10 cellular contexts compared by ENCODE assay signal in genomic region chr22:27799334-27800249, GRCh38. TPM values are rescaled to one million over a fixed set of nuclear protein-coding genes. Genes with fewer than 3 reads are reported as not detected.
DNase-seq lines count a peak whose midpoint lies in the region; ATAC-seq, FAIRE-seq and TF ChIP-seq lines count a peak whose summit lies in the region.
"Had no signal": no experiment of that assay in that cellular context is flagged by ENCODE, and none has a peak within 500 bp of the region (broad histone marks: within the 10 kb centered on the region; RNA-seq: fewer than 3 reads in every experiment).

No MANE protein-coding gene starts in this region.

- peak overlapping the region; percentile 94 for H3K4me2 ChIP-seq in keratinocyte (ENCODE audit: control insufficient read depth, extremely low read depth, insufficient read depth, low read depth, low read length)

- no peak overlapping the region for H3K27ac ChIP-seq in keratinocyte (ENCODE audit: control insufficient read depth, insufficient read depth, low read length)
- peak overlapping the region; percentile 4 to 88 (median 87) for H3K27ac ChIP-seq in stomach

- WGBS in stomach, 5 donors, result 22 to 37% (median 27%) methylated on average over 3 to 71 of the region's 71 CpGs

- H3K9ac ChIP-seq in keratinocyte (ENCODE audit: control insufficient read depth, extremely low read depth, insufficient read depth, low read length), result peak overlapping the region; percentile 75

- TF ChIP-seq CTCF in cardiac fibroblast (IDR thresholded peaks at IDR 0.05; ENCODE audit: low read depth, low read length) (no peak), keratinocyte (optimal IDR thresholded peaks at IDR 0.05 in 1 of 3, IDR thresholded peaks at IDR 0.05 in 1 of 3, conservative IDR thresholded peaks at IDR 0.05 in 1 of 3; ENCODE audit: extremely low read depth in 1 of 3, insufficient read depth in 2 of 3, low read length in 3 of 3) (no peak), stomach (IDR thresholded peaks at IDR 0.05) (no peak), GM10248 (IDR thresholded peaks at IDR 0.05; ENCODE audit: control extremely low read depth, extremely low read depth, low read depth, missing control alignments) (no peak)

- no peaks in the 10 kb centered on the region for H3K27me3 ChIP-seq in HAP-1 (ENCODE audit: low read depth)
- H3K27me3 ChIP-seq in keratinocyte (ENCODE audit: control insufficient read depth, extremely low read depth, insufficient read depth, low read length), result no peaks in the 10 kb centered on the region
- H3K27me3 ChIP-seq in stomach, result peaks cover 0 to 63% (median 32%) of the 10 kb centered on the region in 3 donors

- H3K36me3 ChIP-seq in HAP-1 (replicated peaks) (no peaks in the 10 kb centered on the region), keratinocyte (ENCODE audit: control insufficient read depth in 2 of 2, extremely low read depth in 1 of 2, insufficient read depth in 2 of 2, low read length in 2 of 2) (peaks cover 2 to 8% of the 10 kb centered on the region in 2 experiments), stomach (no peaks in the 10 kb centered on the region)

- in situ Hi-C loops in HAP-1 (cut with MboI; ENCODE audit: low sequenced_read_pairs), result loop anchor here (10.0 kb wide), 1 partner anchor 1045 kb away; no protein-coding TSS in a partner anchor

- FAIRE-seq in keratinocyte (lab: Jason Lieb, UNC), result no peak
- FAIRE-seq: GM18507 had no signal

- no peaks in the 10 kb centered on the region for H4K20me1 ChIP-seq in keratinocyte (ENCODE audit: control insufficient read depth, extremely low read depth, insufficient read depth, low read length)

- DNase-seq in HAP-1 (ENCODE audit: low spot score in 2 of 2) (no peak), cardiac fibroblast (ENCODE audit: low read depth in 2 of 2) (peak; percentile 44 to 59), keratinocyte (ENCODE audit: low read depth, low spot score) (no peak), stomach (peak; percentile 38), GM10248 (ENCODE audit: extremely low spot score) (no peak), mesenteric fat pad (ENCODE audit: low spot score) (no peak), DMS153 treated with DMSO at 0.1 percent for 48 hours (lab: John Stamatoyannopoulos, UW; ENCODE audit: unreplicated experiment) (no peak)
- DNase-seq: NCI-H446 had no signal

- no peaks in the 10 kb centered on the region for H3K9me1 ChIP-seq in keratinocyte (ENCODE audit: control insufficient read depth, extremely low read depth, insufficient read depth, low read length)

- H3K4me3 ChIP-seq in HAP-1, result peak overlapping the region; percentile 61; the same call in 1 of the 2 replicates
- peak overlapping the region; percentile 81 to 85 for H3K4me3 ChIP-seq in cardiac fibroblast (replicated peaks in 1 of 2; ENCODE audit: low read depth in 2 of 2, low read length in 2 of 2)
- peak overlapping the region; percentile 74 to 85 (median 78) for H3K4me3 ChIP-seq in keratinocyte (ENCODE audit: control insufficient read depth in 2 of 3, extremely low read depth in 1 of 3, insufficient read depth in 2 of 3, low read depth in 1 of 3, low read length in 3 of 3)
- peak overlapping the region; percentile 77 to 94 (median 80) for H3K4me3 ChIP-seq in stomach

- dilution Hi-C loops in keratinocyte (cut with MboI; ENCODE audit: extremely low pct_ligation_motif_present, low sequenced_read_pairs), result no loop called here

- TF ChIP-seq POLR2A in stomach (IDR thresholded peaks at IDR 0.05), result no peak

- TF ChIP-seq EP300 in stomach (IDR thresholded peaks at IDR 0.05), result no peak

- H3K4me1 ChIP-seq in HAP-1 (peaks cover 3% of the 10 kb centered on the region), keratinocyte (ENCODE audit: control insufficient read depth, extremely low read depth, insufficient read depth, low read length) (peaks cover 20% of the 10 kb centered on the region), stomach (peaks cover 25 to 74% (median 57%) of the 10 kb centered on the region in 4 donors)

- CTCF ChIA-PET in GM10248 (lab: Yijun Ruan, JAX), result no interaction called here

- intact Hi-C loops in stomach (cut with DNase I; ENCODE audit: low total_unique reads), result loop anchor here (10.0 kb wide), 2 partner anchors 395 to 1045 kb away; no protein-coding TSS in a partner anchor

- no peaks in the 10 kb centered on the region for H3K9me3 ChIP-seq in HAP-1
- no peaks in the 10 kb centered on the region for H3K9me3 ChIP-seq in keratinocyte (ENCODE audit: control insufficient read depth, low read depth, low read length)
- no peaks in the 10 kb centered on the region for H3K9me3 ChIP-seq in stomach

- POLR2A ChIA-PET in GM10248 (lab: Yijun Ruan, JAX), result no interaction called here

- H2AFZ ChIP-seq in keratinocyte (ENCODE audit: control insufficient read depth, low read length), result peak overlapping the region; percentile 58

- no peak for ATAC-seq in GM18498 (IDR thresholded peaks at IDR 0.05; ENCODE audit: unreplicated experiment)

- H3K79me2 ChIP-seq in keratinocyte (ENCODE audit: control insufficient read depth, insufficient read depth, low read length), result peaks cover 41% of the 10 kb centered on the region

RNA-seq across cellular contexts. Expression of gene MN1, which starts 2.0 kb away (rescaled TPM):
- polyA plus RNA-seq in keratinocyte, result 2.2 to 8.5 TPM (median 2.2 TPM) in 3 replicates
- 2.9 TPM for polyA plus RNA-seq in keratinocyte (2011; ENCODE audit: low read depth)
- polyA plus RNA-seq in keratinocyte (2011; cell fraction: cytosol; rRNA removed), result 5.0 and 7.2 TPM in 2 replicates
- polyA plus RNA-seq in keratinocyte (2011; cell fraction: nucleus; rRNA removed), result 16.8 and 21.0 TPM in 2 replicates
- 5.0 and 8.5 TPM in 2 replicates for polyA plus RNA-seq in keratinocyte (2012; ENCODE audit: low replicate concordance)
- polyA minus RNA-seq in keratinocyte, result 8.0 to 24.5 TPM (median 11.7 TPM) in 3 replicates
- polyA minus RNA-seq in keratinocyte (2011; cell fraction: cytosol; rRNA and poly(A)+ RNA removed), result 12.9 TPM
- polyA minus RNA-seq in keratinocyte (2011; cell fraction: nucleus; rRNA and poly(A)+ RNA removed), result 15.2 and 17.8 TPM in 2 replicates
- total RNA-seq in stomach, result 1 to 10 TPM; 2.2 to 6.4 (median 4.6) TPM
- polyA plus RNA-seq in stomach, result 1 to 10 TPM in 2 of 3 donors, under 1 TPM in 1; 0.50 to 2.4 (median 2.4) TPM
- total RNA-seq in mesenteric fat pad, result 10.2 TPM

Comparison
In these comparisons a context has a peak if more than half of its experiments do, and no peak if none do; other contexts are left out.
1. DNase-seq: peak in cardiac fibroblast (2 of 2) and stomach (single experiment); none in HAP-1 (0 of 2), keratinocyte (single experiment), GM10248 (single experiment), mesenteric fat pad (single experiment) and DMS153 treated with DMSO at 0.1 percent for 48 hours (single experiment).
2. Peak in every context shown above with its lines, with median percentiles within 50 percentile points of each other: H3K4me3 ChIP-seq.